13 cellular contexts compared by ENCODE assay signal in genomic region chr18:3720818-3721545, GRCh38.
A peak's percentile ranks its signal among the peaks of the same experiment; 100 is the strongest.
DNase-seq lines count a peak whose midpoint lies in the region; ATAC-seq and FAIRE-seq lines count a peak whose summit lies in the region.
"Had no signal": no experiment of that assay in that cellular context is flagged by ENCODE, and none has a peak within 500 bp of the region (broad histone marks: within the 10 kb centered on the region; RNA-seq: fewer than 3 reads in every experiment).

No MANE protein-coding gene starts in this region.

- H3K4me3 ChIP-seq in HUES48 (ENCODE audit: low read depth, low read length), result no peak overlapping the region
- H3K4me3 ChIP-seq: MG63, right atrium auricular region had no signal

- H3K27ac ChIP-seq in HUES48 (ENCODE audit: low read depth, low read length), result peak overlapping the region; percentile 38
- H3K27ac ChIP-seq: right atrium auricular region, RWPE1 had no signal

- DNase-seq in COLO668 (lab: John Stamatoyannopoulos, UW; ENCODE audit: unreplicated experiment) (peak; percentile 58), NCI-H526 (lab: John Stamatoyannopoulos, UW) (peak; percentile 48 to 55), hepatic stellate cell (ENCODE audit: low spot score) (no peak), mesenteric fat pad (ENCODE audit: low spot score) (no peak)
- DNase-seq: activated CD8-positive, alpha-beta memory T cell treated with anti-CD3 and anti-CD28 coated beads for 24 hours; MG63; T-helper 9 cell had no signal

- H3K9me3 ChIP-seq in HUES48 (ENCODE audit: control insufficient read depth, insufficient read depth, low read length), result no peaks in the 10 kb centered on the region
- H3K9me3 ChIP-seq: MG63, right atrium auricular region had no signal

- ATAC-seq in GM18870 (IDR thresholded peaks at IDR 0.05; ENCODE audit: unreplicated experiment), result no peak
- no peak for ATAC-seq in HG03097 (IDR thresholded peaks at IDR 0.05; ENCODE audit: low FRiP score, unreplicated experiment)

- H3K27me3 ChIP-seq in HUES48 (ENCODE audit: control insufficient read depth, insufficient read depth, low read length), result no peaks in the 10 kb centered on the region
- H3K27me3 ChIP-seq: MG63, right atrium auricular region had no signal

- H3K9ac ChIP-seq in HUES48 (ENCODE audit: low read depth, low read length), result no peak overlapping the region

- FAIRE-seq in colon (lab: Jason Lieb, UNC), result peak; percentile 31

- peaks cover 29% of the 10 kb centered on the region for H3K4me1 ChIP-seq in HUES48 (ENCODE audit: control insufficient read depth, insufficient read depth, low read length)
- H3K4me1 ChIP-seq: right atrium auricular region had no signal

- H3K36me3 ChIP-seq in HUES48 (ENCODE audit: control insufficient read depth, insufficient read depth, low read length), result no peaks in the 10 kb centered on the region
- H3K36me3 ChIP-seq: MG63, right atrium auricular region had no signal

Comparison
In these comparisons a context has a peak if more than half of its experiments do, and no peak if none do; other contexts are left out.
1. DNase-seq: peak in COLO668 (single experiment) and NCI-H526 (2 of 2); none in hepatic stellate cell (single experiment) and mesenteric fat pad (single experiment).